In the genomic region with DNA sequence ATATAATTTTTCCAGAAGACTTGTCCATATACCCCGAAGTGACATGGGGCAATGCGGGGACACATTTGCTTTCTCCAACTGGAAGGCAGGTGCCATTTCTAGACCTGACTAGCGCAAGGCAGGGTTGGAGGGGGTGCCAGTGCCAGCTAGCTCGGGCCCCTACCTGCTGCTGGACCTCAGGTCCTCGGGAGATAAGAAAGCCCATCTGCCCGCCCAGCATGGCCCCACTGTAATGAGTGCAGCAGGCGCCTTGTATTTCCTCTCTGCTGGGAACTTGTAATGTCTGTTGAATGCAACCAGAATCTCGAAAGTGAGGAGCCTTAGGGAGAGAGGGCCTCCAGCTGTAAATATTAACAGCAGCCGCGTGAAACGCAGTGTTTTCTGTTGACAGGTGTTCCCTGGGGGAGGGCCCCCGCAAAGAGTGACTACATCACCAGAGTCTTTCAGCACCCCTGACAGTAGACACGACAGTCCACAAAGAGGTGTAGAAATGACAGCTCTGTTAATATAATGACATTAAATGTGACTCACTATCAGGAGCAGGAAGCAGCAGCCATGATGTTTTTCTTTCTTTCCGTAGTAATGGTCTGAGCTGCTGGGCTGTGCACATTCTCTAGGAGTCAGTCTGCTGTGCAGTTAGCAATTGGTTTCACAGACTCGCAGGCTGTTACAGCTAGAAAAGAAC, we compare ENCODE assay signal across 14 cellular contexts. TPM values are rescaled to one million over a fixed set of nuclear protein-coding genes. Genes with fewer than 3 reads are reported as not detected.
DNase-seq lines count a peak whose midpoint lies in the region; ATAC-seq and TF ChIP-seq lines count a peak whose summit lies in the region.
"Had no signal": no experiment of that assay in that cellular context is flagged by ENCODE, and none has a peak within 500 bp of the region (broad histone marks: within the 10 kb centered on the region; RNA-seq: fewer than 3 reads in every experiment).

No MANE protein-coding gene starts in this region.

- H2AFZ ChIP-seq in PC-9 (0 out of 2 replicates have a peak overlapping the region, but pooled peaks have one; percentile 64), fibroblast of lung (ENCODE audit: low read length) (no peak overlapping the region)

- H3K9ac ChIP-seq in fibroblast of lung (ENCODE audit: insufficient read depth, low read length): no peak overlapping the region

- H3K27me3 ChIP-seq in PC-9 (ENCODE audit: insufficient read depth, low read depth) (no peaks in the 10 kb centered on the region; the same call in 1 of the 2 replicates), fibroblast of lung (ENCODE audit: control insufficient read depth, insufficient read depth, low read length) (no peaks in the 10 kb centered on the region), upper lobe of right lung (no peaks in the 10 kb centered on the region)

- H3K27ac ChIP-seq in PC-9 (no peak overlapping the region), fibroblast of lung (ENCODE audit: insufficient read depth, low read length) (peak overlapping the region; percentile 26), upper lobe of right lung (no peak overlapping the region)

- H3K4me2 ChIP-seq in PC-9 (peak overlapping the region; percentile 7; the same call in 1 of the 2 replicates), fibroblast of lung (ENCODE audit: extremely low read depth, insufficient read depth, low read length) (no peak overlapping the region)

- no peaks in the 10 kb centered on the region for H4K20me1 ChIP-seq in PC-9 (ENCODE audit: insufficient read depth)
- H4K20me1 ChIP-seq in fibroblast of lung (ENCODE audit: control insufficient read depth, extremely low read depth, insufficient read depth, low read length): no peaks in the 10 kb centered on the region

- DNase-seq in NCI-H748 (lab: John Stamatoyannopoulos, UW; ENCODE audit: unreplicated experiment): peak; percentile 43
- DNase-seq in NCI-H748 treated with DMSO at 0.1 percent for 48 hours (lab: John Stamatoyannopoulos, UW): no peak
- DNase-seq in PC-9: no peak
- DNase-seq in fibroblast of lung (ENCODE audit: low read depth in 2 of 2): peak; percentile 12 to 44
- DNase-seq in skeletal muscle cell (ENCODE audit: low read depth): peak; percentile 12
- no peak for DNase-seq in dedifferentiated amniotic fluid mesenchymal stem cell (ENCODE audit: extremely low spot score)
- no peak for DNase-seq in upper lobe of right lung
- DNase-seq in NK-92 treated with Interleukin-12 subunit alpha and Interleukin-12 subunit beta, amount 100 ng/mL, for 24 hours (lab: John Stamatoyannopoulos, UW): no peak
- DNase-seq: activated CD8-positive, alpha-beta T cell treated with anti-CD3 and anti-CD28 coated beads for 36 hours; GDM1; islet precursor cell; NCI-H2227 treated with DMSO at 0.1 percent for 48 hours; RPMI8226; stimulated activated CD4-positive, alpha-beta T cell treated with anti-CD3 and anti-CD28 coated beads, Interleukin-15, amount 100 ng/mL, for 24 hours had no signal

- H3K9me3 ChIP-seq in PC-9 (ENCODE audit: insufficient read depth, low read depth) (no peaks in the 10 kb centered on the region), fibroblast of lung (ENCODE audit: control insufficient read depth, insufficient read depth, low read depth, low read length) (no peaks in the 10 kb centered on the region), upper lobe of right lung (no peaks in the 10 kb centered on the region)

- H3K9me2 ChIP-seq in PC-9 (ENCODE audit: insufficient read depth): no peaks in the 10 kb centered on the region

- CTCF ChIA-PET in PC-9 (lab: Charles Lee): interaction anchor here (0.5 to 1.4 kb wide), 2 partner anchors 194 to 314 kb away, joined by 4 read pairs; no protein-coding TSS in a partner anchor

- TF ChIP-seq CTCF in PC-9 (conservative IDR thresholded peaks at IDR 0.05) (no peak), fibroblast of lung (conservative IDR thresholded peaks at IDR 0.05 in 1 of 2, IDR thresholded peaks at IDR 0.05 in 1 of 2; ENCODE audit: low read depth in 1 of 2, low read length in 2 of 2) (no peak), upper lobe of right lung (IDR thresholded peaks at IDR 0.05) (no peak)

- POLR2A ChIA-PET in PC-9 (lab: Charles Lee; ENCODE audit: unreplicated experiment): no interaction called here

- ATAC-seq in upper lobe of right lung: no peak
- ATAC-seq: activated CD8-positive, alpha-beta T cell treated with anti-CD3 and anti-CD28 coated beads for 36 hours had no signal

- H3F3A ChIP-seq in PC-9 (ENCODE audit: insufficient read depth, low read depth): no peaks in the 10 kb centered on the region

- H3K79me2 ChIP-seq in PC-9 (ENCODE audit: low read depth): no peaks in the 10 kb centered on the region
- no peaks in the 10 kb centered on the region for H3K79me2 ChIP-seq in fibroblast of lung (ENCODE audit: control insufficient read depth, insufficient read depth, low read length)

- H3K4me1 ChIP-seq in PC-9 (replicated peaks; ENCODE audit: insufficient read depth) (no peaks in the 10 kb centered on the region), fibroblast of lung (ENCODE audit: control insufficient read depth, extremely low read depth, insufficient read depth, low read length) (peaks cover 20% of the 10 kb centered on the region), upper lobe of right lung (no peaks in the 10 kb centered on the region)

- H3K4me3 ChIP-seq in PC-9: no peak overlapping the region
- H3K4me3 ChIP-seq in fibroblast of lung (replicated peaks in 1 of 4; ENCODE audit: control extremely low read depth in 1 of 4, insufficient read depth in 1 of 4, low read depth in 3 of 4, low read length in 4 of 4): no peak overlapping the region
- H3K4me3 ChIP-seq in skeletal muscle cell (ENCODE audit: low read depth, low read length): no peak overlapping the region
- no peak overlapping the region for H3K4me3 ChIP-seq in upper lobe of right lung

- no peaks in the 10 kb centered on the region for H3K36me3 ChIP-seq in PC-9 (ENCODE audit: low read depth)
- no peaks in the 10 kb centered on the region for H3K36me3 ChIP-seq in fibroblast of lung (ENCODE audit: control insufficient read depth, insufficient read depth, low read length)
- H3K36me3 ChIP-seq in upper lobe of right lung: no peaks in the 10 kb centered on the region

- intact Hi-C loops in PC-9 (cut with micrococcal nuclease; ENCODE audit: unreplicated experiment) (loop anchor here (1.0 to 5.0 kb wide), 3 partner anchors 199 to 926 kb away; no protein-coding TSS in a partner anchor), upper lobe of right lung (cut with DNase I) (no loop called here)

- BruUV-seq in PC-9 (replicated peaks; lab: Mats Ljungman, UMichigan): no TSS peak

RNA-seq across cellular contexts. Expression of a gene that starts 58.8 kb away (rescaled TPM):
- total RNA-seq in PC-9 (2021) (0.20 and 0.31 TPM in 2 replicates), fibroblast of lung (16.2 and 18.2 TPM in 2 replicates), upper lobe of right lung (27.9 TPM)
- polyA plus RNA-seq in fibroblast of lung: 10.5 and 19.5 TPM in 2 replicates
- 6.8 and 11.0 TPM in 2 replicates for polyA plus RNA-seq in fibroblast of lung (2012)
- 5.9 and 7.0 TPM in 2 replicates for polyA minus RNA-seq in fibroblast of lung (ENCODE audit: low replicate concordance)

Comparison
In these comparisons a context has a peak if more than half of its experiments do, and no peak if none do; other contexts are left out.
1. DNase-seq: peak in NCI-H748 (single experiment), fibroblast of lung (2 of 2) and skeletal muscle cell (single experiment); none in NCI-H748 treated with DMSO at 0.1 percent for 48 hours (single experiment), PC-9 (0 of 2), dedifferentiated amniotic fluid mesenchymal stem cell (single experiment), upper lobe of right lung (single experiment) and NK-92 treated with Interleukin-12 subunit alpha and Interleukin-12 subunit beta, amount 100 ng/mL, for 24 hours (single experiment).
2. RNA of a gene that starts 58.8 kb away (total RNA-seq): 27.9 TPM in upper lobe of right lung (single experiment) and 16.2 to 18.2 TPM in fibroblast of lung; 0.20 to 0.31 TPM in PC-9; every median in the first group is over 10 times any median in the second.